ENCODE assay signal across 24 cellular contexts in genomic region chr6:124199226-124199625, GRCh38.
"Had no signal": no experiment of that assay in that cellular context is flagged by ENCODE, and none has a peak within 500 bp of the region (broad histone marks: within the 10 kb centered on the region; RNA-seq: fewer than 3 reads in every experiment).

No MANE protein-coding gene starts in this region.

- H3K4me1 Mint-ChIP-seq: naive B cell; natural killer cell; nephron progenitor cell; stimulated activated memory B cell treated with anti-CD40 and anti-IgM and Interleukin-4, amounts not matched to agents 10 μg/mL and 1 μg/mL and 100 μg/mL, for 72 hours; stimulated activated naive CD8-positive, alpha-beta T cell treated with anti-CD3 and anti-CD28 coated beads, Interleukin-15, amount 100 ng/mL, for 72 hours had no signal

- H2AFZ ChIP-seq: hepatocyte had no signal

- H3K27ac Mint-ChIP-seq: mesothelial cell of epicardium; naive B cell; natural killer cell; stimulated activated memory B cell treated with anti-CD40 and anti-IgM and Interleukin-4, amounts not matched to agents 10 μg/mL and 1 μg/mL and 100 μg/mL, for 72 hours; stimulated activated naive CD8-positive, alpha-beta T cell treated with anti-CD3 and anti-CD28 coated beads, Interleukin-15, amount 100 ng/mL, for 72 hours; type B pancreatic cell had no signal

- H3K36me3 ChIP-seq: left ventricle myocardium inferior, pancreas, right atrium auricular region, right lobe of liver, tibial nerve, uterus had no signal

- H3K27me3 Mint-ChIP-seq: naive B cell; stimulated activated memory B cell treated with anti-CD40 and anti-IgM and Interleukin-4, amounts not matched to agents 10 μg/mL and 1 μg/mL and 100 μg/mL, for 72 hours; stimulated activated naive CD8-positive, alpha-beta T cell treated with anti-CD3 and anti-CD28 coated beads, Interleukin-15, amount 100 ng/mL, for 72 hours; type B pancreatic cell had no signal

- H3K79me2 ChIP-seq: hepatocyte had no signal

- H3K27me3 ChIP-seq: hepatocyte, pancreas, right atrium auricular region, right lobe of liver, tibial nerve, uterus had no signal

- H3K4me2 ChIP-seq: hepatocyte, smooth muscle cell had no signal

- H3K4me1 ChIP-seq: left ventricle myocardium inferior, pancreas, right atrium auricular region, right lobe of liver, uterus had no signal

- DNase-seq: islet precursor cell; left ventricle myocardium inferior; mesendoderm; naive B cell; natural killer cell; nephron progenitor cell; pancreas; psoas muscle; right lobe of liver; stimulated activated CD4-positive, alpha-beta T cell treated with anti-CD3 and anti-CD28 coated beads, Interleukin-1b, Interleukin-23, amount 100 ng/mL, for 48 hours; stimulated activated CD4-positive, alpha-beta T cell treated with anti-CD3 and anti-CD28 coated beads, Interleukin-2, amount 100 ng/mL, for 48 hours; stimulated activated CD4-positive, alpha-beta T cell treated with anti-CD3 and anti-CD28 coated beads, Interleukin-4, amount 100 ng/mL, for 4 hours; stimulated activated CD8-positive, alpha-beta memory T cell treated with anti-CD3 and anti-CD28 coated beads, Interleukin-4, amount 100 ng/mL, for 48 hours; stimulated activated naive CD4-positive, alpha-beta T cell treated with Interleukin-2 at 50 U/mL for 16 hours; stimulated activated naive CD8-positive, alpha-beta T cell treated with anti-CD3 and anti-CD28 coated beads, Interleukin-15, amount 100 ng/mL, for 72 hours; uterus had no signal

- H3K27ac ChIP-seq: hepatocyte, left ventricle myocardium inferior, pancreas, psoas muscle, right atrium auricular region, right lobe of liver, tibial nerve, uterus had no signal

- FAIRE-seq: pancreas had no signal

- ATAC-seq: natural killer cell; pancreas; psoas muscle; right lobe of liver; stimulated activated memory B cell treated with anti-CD40 and anti-IgM and Interleukin-4, amounts not matched to agents 10 μg/mL and 1 μg/mL and 100 μg/mL, for 72 hours; stimulated activated naive CD8-positive, alpha-beta T cell treated with anti-CD3 and anti-CD28 coated beads, Interleukin-15, amount 100 ng/mL, for 72 hours had no signal

- H3K4me3 Mint-ChIP-seq: mesothelial cell of epicardium; naive B cell; natural killer cell; nephron progenitor cell; stimulated activated memory B cell treated with anti-CD40 and anti-IgM and Interleukin-4, amounts not matched to agents 10 μg/mL and 1 μg/mL and 100 μg/mL, for 72 hours; stimulated activated naive CD8-positive, alpha-beta T cell treated with anti-CD3 and anti-CD28 coated beads, Interleukin-15, amount 100 ng/mL, for 72 hours; type B pancreatic cell had no signal

- H3K36me3 Mint-ChIP-seq: mesothelial cell of epicardium; naive B cell; natural killer cell; stimulated activated memory B cell treated with anti-CD40 and anti-IgM and Interleukin-4, amounts not matched to agents 10 μg/mL and 1 μg/mL and 100 μg/mL, for 72 hours; type B pancreatic cell had no signal

- H3K9me3 ChIP-seq: left ventricle myocardium inferior, pancreas, psoas muscle, right atrium auricular region, right lobe of liver, tibial nerve, uterus had no signal

- H3K4me3 ChIP-seq: hepatocyte, left ventricle myocardium inferior, lung, pancreas, psoas muscle, right atrium auricular region, right lobe of liver, smooth muscle cell, tibial nerve, uterus had no signal

- H3K9me3 Mint-ChIP-seq: mesothelial cell of epicardium; nephron progenitor cell; stimulated activated memory B cell treated with anti-CD40 and anti-IgM and Interleukin-4, amounts not matched to agents 10 μg/mL and 1 μg/mL and 100 μg/mL, for 72 hours; type B pancreatic cell had no signal
